In the genomic region with DNA sequence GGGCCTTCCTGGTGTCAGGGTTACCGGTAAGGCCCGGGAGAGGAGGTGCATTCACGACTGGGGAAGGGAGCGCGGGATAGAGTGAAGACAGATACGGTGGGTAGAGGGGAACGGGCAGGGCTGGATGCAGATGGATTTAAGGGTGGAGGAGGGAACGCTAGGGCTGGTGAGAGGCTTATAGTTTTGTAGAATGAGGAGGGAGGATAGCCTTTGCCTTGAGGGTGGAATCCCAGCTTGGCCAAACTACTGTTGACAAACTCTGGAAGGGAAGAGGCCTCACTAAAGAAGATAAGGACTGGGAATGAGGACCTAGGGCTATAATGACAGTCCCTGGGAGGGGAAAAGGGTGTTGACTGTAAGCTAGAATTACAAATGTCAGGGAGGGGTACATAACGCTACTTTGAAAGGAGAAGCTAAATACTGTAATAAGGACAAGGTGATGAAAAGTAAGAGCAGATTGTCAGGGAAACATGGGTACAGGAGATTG, we compare ENCODE assay signal across 8 cellular contexts. TPM values are rescaled to one million over a fixed set of nuclear protein-coding genes. Genes with fewer than 3 reads are reported as not detected.
A peak's percentile ranks its signal among the peaks of the same experiment; 100 is the strongest.
DNase-seq lines count a peak whose midpoint lies in the region; ATAC-seq and TF ChIP-seq lines count a peak whose summit lies in the region.

No MANE protein-coding gene starts in this region.

- in situ Hi-C loops in T47D (cut with HindIII; ENCODE audit: low pct_unique_long_range_greater_than_20kb, low sequenced_read_pairs) = no loop called here

- H3K9me3 ChIP-seq in HUES64 (ENCODE audit: insufficient read depth, low read depth, low read length) = no peaks in the 10 kb centered on the region
- H3K9me3 ChIP-seq in right lobe of liver = no peaks in the 10 kb centered on the region
- H3K9me3 ChIP-seq in tibial nerve = no peaks in the 10 kb centered on the region

- H3K4me1 ChIP-seq in HUES64 (ENCODE audit: insufficient read depth, low read length) = peaks cover 10% of the 10 kb centered on the region
- H3K4me1 ChIP-seq in right lobe of liver = peaks cover 0 to 12% (median 0%) of the 10 kb centered on the region in 4 donors
- peaks cover 0 to 18% (median 2%) of the 10 kb centered on the region in 4 donors for H3K4me1 ChIP-seq in tibial nerve

- peak; percentile 24 to 38 (median 32) for ATAC-seq in right lobe of liver
- ATAC-seq in GM19397 (IDR thresholded peaks at IDR 0.05; ENCODE audit: unreplicated experiment) = no peak
- no peak for ATAC-seq in HG03520 (IDR thresholded peaks at IDR 0.05; ENCODE audit: unreplicated experiment)

- H3K36me3 ChIP-seq in HUES64 (ENCODE audit: insufficient read depth, low read length) (no peaks in the 10 kb centered on the region), right lobe of liver (no peaks in the 10 kb centered on the region), tibial nerve (peaks cover 0 to 4% (median 0%) of the 10 kb centered on the region in 3 donors)

- DNase-seq in ELF-1 (ENCODE audit: low read depth, low spot score) (peak; percentile 86), T47D (ENCODE audit: low read depth in 1 of 2, low spot score in 1 of 2) (peak; percentile 31 to 51), right lobe of liver (no peak), tibial nerve (ENCODE audit: low spot score in 2 of 2) (peak in 1 of 2 donors; percentile 25)
- no peak for DNase-seq in stimulated activated CD4-positive, alpha-beta T cell treated with anti-CD3 and anti-CD28 coated beads, Interleukin-4, amount 100 ng/mL, for 24 hours

- H3K4me3 ChIP-seq in HUES64 (ENCODE audit: low read length) (peak overlapping the region; percentile 76), right lobe of liver (peak overlapping the region; percentile 85 to 97 (median 91)), tibial nerve (peak overlapping the region; percentile 70 to 97 (median 82))

- TF ChIP-seq EP300 in tibial nerve (IDR thresholded peaks at IDR 0.05) = no peak

- peak overlapping the region; percentile 72 for H3K9ac ChIP-seq in HUES64 (ENCODE audit: low read depth, low read length)

- 1% methylated on average over 9 of the region's 9 CpGs for WGBS in HUES64
- WGBS in right lobe of liver (ENCODE audit: insufficient coverage, low coverage, low lambda C conversion rate, missing lambda C conversion rate) = 0% methylated on average over 9 of the region's 9 CpGs
- 0 to 2% methylated on average over 9 of the region's 9 CpGs for WGBS in tibial nerve, 2 donors

- TF ChIP-seq CTCF in right lobe of liver (IDR thresholded peaks at IDR 0.05) (no peak), tibial nerve (IDR thresholded peaks at IDR 0.05) (no peak)

- intact Hi-C loops in right lobe of liver (cut with DNase I) = no loop called here

- H3K27ac ChIP-seq in HUES64 (ENCODE audit: low read depth, low read length) (peak overlapping the region; percentile 80; the same call in 1 of the 2 replicates), right lobe of liver (peak overlapping the region; percentile 74 to 75 (median 74)), tibial nerve (peak overlapping the region; percentile 39 to 93 (median 88))

- H3K27me3 ChIP-seq in HUES64 (ENCODE audit: insufficient read depth, low read length) (no peaks in the 10 kb centered on the region), right lobe of liver (no peaks in the 10 kb centered on the region), tibial nerve (no peaks in the 10 kb centered on the region)

- TF ChIP-seq POLR2A in right lobe of liver (IDR thresholded peaks at IDR 0.05) (no peak), tibial nerve (IDR thresholded peaks at IDR 0.05) (no peak)

RNA-seq across cellular contexts. Expression of a gene that starts 0.7 kb away (rescaled TPM):
- polyA plus RNA-seq in HUES64 (2013, experiment 1 of 2) = 11.6 TPM
- polyA plus RNA-seq in HUES64 (2013, experiment 2 of 2) = 15.5 TPM
- total RNA-seq in right lobe of liver = 1 to 10 TPM; 4.8 to 8.4 (median 6.5) TPM
- 10 to 100 TPM in 1 of 4 donors, 1 to 10 TPM in 3; 7.9 to 14.2 (median 8.8) TPM for total RNA-seq in tibial nerve

Comparison
In these comparisons a context has a peak if more than half of its experiments do, and no peak if none do; other contexts are left out.
1. DNase-seq: peak in ELF-1 (single experiment) and T47D (2 of 2); none in right lobe of liver (0 of 3) and stimulated activated CD4-positive, alpha-beta T cell treated with anti-CD3 and anti-CD28 coated beads, Interleukin-4, amount 100 ng/mL, for 24 hours (single experiment).
2. ATAC-seq: peak in right lobe of liver (4 of 4); none in GM19397 (single experiment) and HG03520 (single experiment).
3. Peak in every context shown above with its lines, with median percentiles within 50 percentile points of each other: H3K27ac ChIP-seq and H3K4me3 ChIP-seq.